1 cellular context compared by ENCODE assay signal in genomic region chr20:58619847-58620431, GRCh38.
TF ChIP-seq lines count a peak whose summit lies in the region.

No MANE protein-coding gene starts in this region.

TF ChIP-seq in WTC11, 78 proteins besides CTCF, POLR2A, EP300 and RAD21 (continued from another document and continues in another):
- TF ChIP-seq EMX1 (CRISPR knock-in tag; IDR thresholded peaks at IDR 0.05) (peak; percentile 99), AFF4 (CRISPR knock-in tag; IDR thresholded peaks at IDR 0.05; ENCODE audit: borderline replicate concordance) (no peak), PRDM15 (CRISPR knock-in tag; IDR thresholded peaks at IDR 0.05) (no peak), CREM (CRISPR knock-in tag; IDR thresholded peaks at IDR 0.05) (0 out of 2 replicates have a peak, but pooled peaks have one; percentile 58), MLX (CRISPR knock-in tag; IDR thresholded peaks at IDR 0.05) (peak; percentile 91; the same call in 1 of the 2 replicates), PRRX2 (CRISPR knock-in tag; IDR thresholded peaks at IDR 0.05) (peak; percentile 99), FOXK1 (CRISPR knock-in tag; IDR thresholded peaks at IDR 0.05) (no peak), ZNF281 (CRISPR knock-in tag; IDR thresholded peaks at IDR 0.05) (peak; percentile 64; the same call in 1 of the 2 replicates), NFATC4 (CRISPR knock-in tag; IDR thresholded peaks at IDR 0.05) (peak; percentile 99), AR (CRISPR knock-in tag; IDR thresholded peaks at IDR 0.05) (peak; percentile 97), ZNF396 (CRISPR knock-in tag; IDR thresholded peaks at IDR 0.05; ENCODE audit: borderline replicate concordance) (no peak), E2F5 (CRISPR knock-in tag; IDR thresholded peaks at IDR 0.05) (0 out of 2 replicates have a peak, but pooled peaks have one; percentile 29), FOXP1 (CRISPR knock-in tag; IDR thresholded peaks at IDR 0.05; ENCODE audit: borderline replicate concordance) (no peak), RORB (CRISPR knock-in tag; IDR thresholded peaks at IDR 0.05) (no peak), PREB (CRISPR knock-in tag; IDR thresholded peaks at IDR 0.05; ENCODE audit: borderline replicate concordance) (peak; percentile 63; the same call in 1 of the 2 replicates), NR2C2 (CRISPR knock-in tag; IDR thresholded peaks at IDR 0.05) (no peak), ZNF425 (CRISPR knock-in tag; conservative IDR thresholded peaks at IDR 0.05) (peak; percentile 97), ZNF219 (CRISPR knock-in tag; IDR thresholded peaks at IDR 0.05; ENCODE audit: borderline replicate concordance) (peak; percentile 49; the same call in 1 of the 2 replicates), ZNF671 (CRISPR knock-in tag; IDR thresholded peaks at IDR 0.05) (peak; percentile 99), ESRRA (CRISPR knock-in tag; IDR thresholded peaks at IDR 0.05; ENCODE audit: borderline replicate concordance) (0 out of 2 replicates have a peak, but pooled peaks have one; percentile 58), IRF1 (CRISPR knock-in tag; IDR thresholded peaks at IDR 0.05) (0 out of 2 replicates have a peak, but pooled peaks have one; percentile 19), ZNF423 (CRISPR knock-in tag; IDR thresholded peaks at IDR 0.05) (no peak), JAZF1 (CRISPR knock-in tag; IDR thresholded peaks at IDR 0.05) (no peak), KAT7 (CRISPR knock-in tag; IDR thresholded peaks at IDR 0.05; ENCODE audit: borderline replicate concordance) (no peak), E2F4 (CRISPR knock-in tag; IDR thresholded peaks at IDR 0.05; ENCODE audit: borderline replicate concordance, low read depth) (0 out of 2 replicates have a peak, but pooled peaks have one; percentile 18), CBFB (CRISPR knock-in tag; IDR thresholded peaks at IDR 0.05; ENCODE audit: low read depth) (no peak), TCF7 (CRISPR knock-in tag; IDR thresholded peaks at IDR 0.05; ENCODE audit: low read depth) (no peak), RELA (CRISPR knock-in tag; IDR thresholded peaks at IDR 0.05; ENCODE audit: borderline replicate concordance) (peak; percentile 72; the same call in 1 of the 2 replicates), STAT6 (CRISPR knock-in tag; conservative IDR thresholded peaks at IDR 0.05; ENCODE audit: low read depth) (no peak), GTF2I (CRISPR knock-in tag; conservative IDR thresholded peaks at IDR 0.05) (no peak)
